Comparison of ENCODE assay signal across 8 cellular contexts in genomic region chr3:152257246-152258074, GRCh38. TPM values are rescaled to one million over a fixed set of nuclear protein-coding genes. Genes with fewer than 3 reads are reported as not detected.
DNase-seq lines count a peak whose midpoint lies in the region; ATAC-seq and TF ChIP-seq lines count a peak whose summit lies in the region.

No MANE protein-coding gene starts in this region.

- intact Hi-C loops in testis (cut with DNase I; ENCODE audit: low total_unique reads) = no loop called here

- peaks cover 94 to 100% of the 10 kb centered on the region in 2 donors for H3K4me1 Mint-ChIP-seq in immature natural killer cell

- ATAC-seq in GM18505 (IDR thresholded peaks at IDR 0.05; ENCODE audit: unreplicated experiment) (peak; percentile 73), GM21737 (IDR thresholded peaks at IDR 0.05; ENCODE audit: unreplicated experiment) (peak; percentile 65)

- H3K4me3 ChIP-seq in testis = no peak overlapping the region

- TF ChIP-seq POLR2A in GM18505 (IDR thresholded peaks at IDR 0.05; ENCODE audit: borderline replicate concordance, extremely low read depth, insufficient read depth, insufficient read length) = no peak
- TF ChIP-seq POLR2A in testis (IDR thresholded peaks at IDR 0.05) = no peak

- H3K27ac ChIP-seq in RWPE1 = no peak overlapping the region
- no peak overlapping the region for H3K27ac ChIP-seq in testis

- DNase-seq in Kasumi-1 (lab: John Stamatoyannopoulos, UW) (peak; percentile 68 to 80), immature natural killer cell (peak; percentile 69 to 76 (median 74)), COR-L47 (lab: John Stamatoyannopoulos, UW) (no peak), RWPE1 (ENCODE audit: low spot score) (no peak), testis (no peak), NCI-H446 (lab: John Stamatoyannopoulos, UW) (no peak)

- peaks cover 2 to 11% (median 6%) of the 10 kb centered on the region in 3 donors for H3K27me3 Mint-ChIP-seq in immature natural killer cell (ENCODE audit: low read depth in 3 of 3)

- H3K27me3 ChIP-seq in testis = no peaks in the 10 kb centered on the region

- H3K4me3 Mint-ChIP-seq in immature natural killer cell = peak overlapping the region; percentile 70 to 89 (median 80)

- TF ChIP-seq CTCF in RWPE1 (conservative IDR thresholded peaks at IDR 0.05; ENCODE audit: low read depth) (no peak), testis (IDR thresholded peaks at IDR 0.05) (no peak)

- POLR2A ChIA-PET in RWPE1 (lab: Yijun Ruan, JAX; ENCODE audit: low non-redundant PET) = no interaction called here

- peaks cover 12% of the 10 kb centered on the region for H3K4me1 ChIP-seq in testis

- 80 to 82% methylated on average over 6 of the region's 6 CpGs for WGBS in testis, 2 donors

- H3K9me3 Mint-ChIP-seq in immature natural killer cell = no peaks in the 10 kb centered on the region

- no peaks in the 10 kb centered on the region for H3K9me3 ChIP-seq in testis

- H3K36me3 ChIP-seq in testis (ENCODE audit: low read depth, missing control alignments) = no peaks in the 10 kb centered on the region

- peaks cover 4 to 8% (median 4%) of the 10 kb centered on the region in 3 donors for H3K36me3 Mint-ChIP-seq in immature natural killer cell

- peak overlapping the region; percentile 87 to 95 (median 92) for H3K27ac Mint-ChIP-seq in immature natural killer cell

- CTCF ChIA-PET in RWPE1 (lab: Yijun Ruan, JAX) = no interaction called here

RNA-seq across cellular contexts. Expression of gene MBNL1, which starts 11.3 kb away (rescaled TPM):
- polyA plus RNA-seq in immature natural killer cell = 100 to 1,000 TPM; 270 to 399 (median 286) TPM
- 100 to 1,000 TPM; 145 to 167 TPM for total RNA-seq in testis
- 36.5 TPM for polyA plus RNA-seq in testis (ENCODE audit: insufficient read depth, low read depth, low replicate concordance)

Comparison
In these comparisons a context has a peak if more than half of its experiments do, and no peak if none do; other contexts are left out.
1. DNase-seq: peak in Kasumi-1 (2 of 2) and immature natural killer cell (3 of 3); none in COR-L47 (single experiment), RWPE1 (single experiment), testis (single experiment) and NCI-H446 (0 of 2).